8 cellular contexts compared by ENCODE assay signal in the genomic region with DNA sequence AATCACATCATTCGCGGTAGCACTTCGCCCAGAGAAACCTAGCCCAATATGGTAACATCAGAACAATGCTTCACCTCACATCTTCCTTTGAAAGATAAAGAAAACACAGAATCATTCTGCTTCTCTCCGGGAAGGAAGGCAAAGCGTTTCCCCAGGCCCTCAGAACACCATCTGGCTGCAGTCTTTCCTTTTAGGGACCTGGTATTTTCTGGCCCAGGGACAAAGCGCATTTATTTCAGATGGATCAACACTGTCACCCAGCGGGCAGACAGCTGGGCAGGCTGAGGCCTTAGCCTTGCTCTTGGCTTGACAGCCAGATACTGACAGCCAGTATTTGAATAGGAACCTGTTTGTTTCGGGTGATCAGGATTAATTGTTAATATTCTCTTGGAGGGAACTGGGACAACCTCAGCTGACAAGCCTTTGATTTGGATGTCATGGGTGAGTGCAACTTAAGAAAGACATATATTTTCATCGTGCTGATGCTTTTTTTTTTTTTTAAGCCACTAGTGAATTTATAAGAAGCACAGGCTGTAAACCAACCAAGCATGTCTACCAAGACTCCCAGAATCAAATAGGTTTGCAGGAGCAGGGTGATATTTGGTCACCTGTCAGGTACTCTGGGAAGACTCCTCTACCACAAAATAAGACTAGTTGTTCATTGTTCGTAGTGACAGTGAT.
DNase-seq lines count a peak whose midpoint lies in the region; ATAC-seq and TF ChIP-seq lines count a peak whose summit lies in the region.

No MANE protein-coding gene starts in this region.

- H3K9ac ChIP-seq in SK-N-MC (ENCODE audit: insufficient read length), result peak overlapping the region; percentile 45

- no peaks in the 10 kb centered on the region for H3K36me3 Mint-ChIP-seq in nephron progenitor cell (ENCODE audit: low read depth)

- TF ChIP-seq CTCF in LNCaP clone FGC (IDR thresholded peaks at IDR 0.05; ENCODE audit: control insufficient read depth, extremely low read depth, insufficient read depth), result peak; percentile 99
- peak; percentile 64 for TF ChIP-seq CTCF in nephron progenitor cell (IDR thresholded peaks at IDR 0.05)

- no peak overlapping the region for H3K4me3 ChIP-seq in LNCaP clone FGC (ENCODE audit: low read depth, low read length)
- peak overlapping the region; percentile 56 for H3K4me3 ChIP-seq in SK-N-MC

- H3K9me3 Mint-ChIP-seq in nephron progenitor cell, result peaks cover 3% of the 10 kb centered on the region

- DNase-seq in Ammon's horn (ENCODE audit: low spot score) (peak; percentile 90), LNCaP clone FGC (ENCODE audit: low read depth) (peak; percentile 89), SK-N-MC (ENCODE audit: low read depth, low spot score) (no peak), fibroblast of the conjunctiva (ENCODE audit: low read depth) (peak; percentile 84), nephron progenitor cell (peak; percentile 55)
- no peak for DNase-seq in stimulated activated CD4-positive, alpha-beta T cell treated with anti-CD3 and anti-CD28 coated beads, Interleukin-4, amount 100 ng/mL, for 24 hours

- ATAC-seq in HG03354 (IDR thresholded peaks at IDR 0.05; ENCODE audit: poor library complexity, severe bottlenecking, unreplicated experiment), result no peak
- no peak for ATAC-seq in activated CD4-positive, CD25-positive, alpha-beta regulatory T cell treated with anti-CD3 and anti-CD28 coated beads, Interleukin-2, amount 50 U/mL, for 24 hours

- H3K27ac Mint-ChIP-seq in nephron progenitor cell, result peak overlapping the region; percentile 96

- peak overlapping the region; percentile 52 for H3K4me3 Mint-ChIP-seq in nephron progenitor cell

- no peaks in the 10 kb centered on the region for H3K9me3 ChIP-seq in SK-N-MC (ENCODE audit: low read depth, low read length)

- H3K36me3 ChIP-seq in SK-N-MC (ENCODE audit: insufficient read depth, low read length), result no peaks in the 10 kb centered on the region

- H3K27ac ChIP-seq in SK-N-MC, result peak overlapping the region; percentile 28

- peaks cover 26% of the 10 kb centered on the region for H3K4me1 Mint-ChIP-seq in nephron progenitor cell

- H3K27me3 Mint-ChIP-seq in nephron progenitor cell (ENCODE audit: low read depth, poor library complexity), result no peaks in the 10 kb centered on the region

Comparison
In these comparisons a context has a peak if more than half of its experiments do, and no peak if none do; other contexts are left out.
1. DNase-seq: peak in Ammon's horn (single experiment), LNCaP clone FGC (single experiment), fibroblast of the conjunctiva (single experiment) and nephron progenitor cell (single experiment); none in SK-N-MC (single experiment) and stimulated activated CD4-positive, alpha-beta T cell treated with anti-CD3 and anti-CD28 coated beads, Interleukin-4, amount 100 ng/mL, for 24 hours (single experiment).